In the genomic region with DNA sequence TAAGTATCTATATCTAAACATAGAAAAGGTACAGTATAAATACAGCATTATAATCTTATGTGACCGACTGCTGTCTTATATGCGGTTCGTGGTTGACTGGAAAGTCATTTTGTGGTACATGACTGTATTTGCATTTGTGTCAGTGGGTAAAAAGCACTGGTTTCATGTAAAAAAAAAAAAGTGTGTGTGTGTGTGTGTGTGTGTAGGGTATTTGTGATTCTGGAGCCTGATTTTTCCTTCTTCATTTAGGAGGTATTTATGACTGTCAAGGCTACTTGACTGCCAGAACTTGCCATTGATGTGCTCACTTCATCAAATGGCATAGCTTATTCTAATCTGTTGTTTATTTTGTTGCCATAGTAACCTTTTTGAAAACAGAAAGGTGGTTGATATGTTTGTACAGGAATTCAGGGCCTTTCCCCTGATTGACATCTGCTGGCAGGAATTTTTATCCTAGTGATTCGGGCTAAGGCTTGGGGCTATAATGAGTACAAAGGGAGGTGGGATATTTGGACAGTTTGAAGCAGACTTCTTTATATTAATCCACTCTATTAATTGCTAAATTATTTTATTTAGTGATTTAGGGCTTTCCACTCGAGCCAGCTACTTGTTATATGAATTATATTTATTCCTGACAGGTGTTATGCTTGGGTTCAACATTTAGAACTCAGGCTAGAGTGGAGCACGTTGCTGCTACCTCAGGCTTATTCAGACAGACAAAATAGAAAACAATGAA, we compare ENCODE assay signal across 8 cellular contexts.
DNase-seq lines count a peak whose midpoint lies in the region; ATAC-seq and TF ChIP-seq lines count a peak whose summit lies in the region.

No MANE protein-coding gene starts in this region.

- H4K20me1 ChIP-seq in GM23338 (replicated peaks; ENCODE audit: insufficient read depth) (peaks cover 19% of the 10 kb centered on the region), KMS-11 (ENCODE audit: insufficient read depth) (no peaks in the 10 kb centered on the region)

- H3K27ac Mint-ChIP-seq in GM23338, result no peak overlapping the region; the same call in 1 of the 2 replicates

- peaks cover 3% of the 10 kb centered on the region for H3K27me3 Mint-ChIP-seq in GM23338 (ENCODE audit: insufficient read depth, low read depth, poor library complexity)

- H3K27me3 ChIP-seq in GM23338 (ENCODE audit: insufficient read depth), result no peaks in the 10 kb centered on the region
- H3K27me3 ChIP-seq in KMS-11 (ENCODE audit: insufficient read depth, low read depth), result peaks cover 5% of the 10 kb centered on the region; the same call in 1 of the 2 replicates
- no peaks in the 10 kb centered on the region for H3K27me3 ChIP-seq in left ventricle myocardium inferior (ENCODE audit: low read depth)
- H3K27me3 ChIP-seq in thyroid gland, result no peaks in the 10 kb centered on the region

- H3K4me1 Mint-ChIP-seq in GM23338, result peaks cover 26% of the 10 kb centered on the region

- no peak for TF ChIP-seq POLR2A in thyroid gland (IDR thresholded peaks at IDR 0.05)

- H3K9me3 Mint-ChIP-seq in GM23338, result peaks cover 7% of the 10 kb centered on the region; the same call in 2 of the 3 replicates

- no peaks in the 10 kb centered on the region for H3K9me2 ChIP-seq in GM23338 (ENCODE audit: insufficient read depth)

- peak; percentile 68 for DNase-seq in GM23338 (ENCODE audit: low spot score)
- peak; percentile 7 for DNase-seq in T-helper 22 cell (ENCODE audit: low read depth)
- DNase-seq in left ventricle myocardium inferior, result no peak
- no peak for DNase-seq in thyroid gland
- no peak for DNase-seq in midbrain (lab: John Stamatoyannopoulos, UW)
- DNase-seq in medulla oblongata (ENCODE audit: extremely low spot score), result no peak

- no peaks in the 10 kb centered on the region for H3F3A ChIP-seq in GM23338 (replicated peaks; ENCODE audit: low read depth)

- H3K4me3 ChIP-seq in GM23338 (no peak overlapping the region), KMS-11 (IDR thresholded peaks at IDR 0.05; ENCODE audit: insufficient read depth, low read depth, low read length) (no peak overlapping the region), left ventricle myocardium inferior (peak overlapping the region; percentile 19), thyroid gland (replicated peaks in 1 of 3) (no peak overlapping the region)

- TF ChIP-seq CTCF in GM23338 (conservative IDR thresholded peaks at IDR 0.05; ENCODE audit: low read depth in 2 of 2) (no peak), KMS-11 (conservative IDR thresholded peaks at IDR 0.05; ENCODE audit: low read depth, low read length) (no peak), left ventricle myocardium inferior (IDR thresholded peaks at IDR 0.05; ENCODE audit: borderline replicate concordance) (no peak), thyroid gland (IDR thresholded peaks at IDR 0.05) (no peak)

- no peak overlapping the region; the same call in 1 of the 2 replicates for H3K27ac ChIP-seq in GM23338 (ENCODE audit: low read depth)
- H3K27ac ChIP-seq in KMS-11, result no peak overlapping the region
- H3K27ac ChIP-seq in left ventricle myocardium inferior (replicated peaks), result peak overlapping the region; percentile 53
- peak overlapping the region in 2 of 3 donors; percentile 8 to 35 for H3K27ac ChIP-seq in thyroid gland

- peaks cover 5% of the 10 kb centered on the region; the same call in 1 of the 3 replicates for H3K36me3 Mint-ChIP-seq in GM23338 (ENCODE audit: low read depth)

- H3K36me3 ChIP-seq in GM23338 (ENCODE audit: insufficient read depth) (no peaks in the 10 kb centered on the region), KMS-11 (ENCODE audit: insufficient read depth) (no peaks in the 10 kb centered on the region), left ventricle myocardium inferior (no peaks in the 10 kb centered on the region), thyroid gland (no peaks in the 10 kb centered on the region)

- peaks cover 28% of the 10 kb centered on the region for H3K4me1 ChIP-seq in GM23338 (ENCODE audit: insufficient read depth)
- peaks cover 18% of the 10 kb centered on the region for H3K4me1 ChIP-seq in KMS-11 (ENCODE audit: low read depth, poor library complexity, severe bottlenecking)
- H3K4me1 ChIP-seq in left ventricle myocardium inferior, result peaks cover 72% of the 10 kb centered on the region
- peaks cover 23 to 34% of the 10 kb centered on the region in 2 donors for H3K4me1 ChIP-seq in thyroid gland

- H3K4me2 ChIP-seq in GM23338, result peak overlapping the region; percentile 65; the same call in 1 of the 2 replicates
- H3K4me2 ChIP-seq in KMS-11, result peak overlapping the region; percentile 21

- H3K9me3 ChIP-seq in left ventricle myocardium inferior (replicated peaks), result peaks cover 5% of the 10 kb centered on the region
- no peaks in the 10 kb centered on the region for H3K9me3 ChIP-seq in thyroid gland

- intact Hi-C loops in left ventricle myocardium inferior (cut with micrococcal nuclease) (no loop called here), thyroid gland (cut with DNase I) (no loop called here)

- peaks cover 84% of the 10 kb centered on the region for H3K79me2 ChIP-seq in GM23338 (replicated peaks; ENCODE audit: insufficient read depth)
- no peaks in the 10 kb centered on the region for H3K79me2 ChIP-seq in KMS-11 (ENCODE audit: insufficient read depth, low read depth)

- no peak overlapping the region for H3K4me3 Mint-ChIP-seq in GM23338

- 62 to 63% methylated on average over 6 of the region's 6 CpGs for WGBS in thyroid gland, 2 donors

- no peak overlapping the region for H2AFZ ChIP-seq in GM23338
- no peak overlapping the region for H2AFZ ChIP-seq in KMS-11 (ENCODE audit: low read depth)

- peak; percentile 86 for ATAC-seq in GM18498 (IDR thresholded peaks at IDR 0.05; ENCODE audit: unreplicated experiment)
- no peak for ATAC-seq in GM23338

- no peak overlapping the region for H3K9ac ChIP-seq in KMS-11

TF ChIP-seq in GM23338, 12 proteins besides CTCF, POLR2A, EP300 and RAD21:
- TF ChIP-seq ZNF114 (CRISPR knock-in tag; IDR thresholded peaks at IDR 0.05) (no peak), EZH2 (IDR thresholded peaks at IDR 0.05; ENCODE audit: low read depth, unreplicated experiment) (no peak), CREB1 (CRISPR knock-in tag; IDR thresholded peaks at IDR 0.05; ENCODE audit: low read depth) (no peak)

Comparison
In these comparisons a context has a peak if more than half of its experiments do, and no peak if none do; other contexts are left out.
1. DNase-seq: peak in GM23338 (single experiment) and T-helper 22 cell (single experiment); none in left ventricle myocardium inferior (single experiment), thyroid gland (0 of 2), midbrain (single experiment) and medulla oblongata (single experiment).
2. H3K27ac ChIP-seq: peak in left ventricle myocardium inferior (single experiment) and thyroid gland (2 of 3); none in GM23338 (single experiment) and KMS-11 (single experiment).